In the genomic region with DNA sequence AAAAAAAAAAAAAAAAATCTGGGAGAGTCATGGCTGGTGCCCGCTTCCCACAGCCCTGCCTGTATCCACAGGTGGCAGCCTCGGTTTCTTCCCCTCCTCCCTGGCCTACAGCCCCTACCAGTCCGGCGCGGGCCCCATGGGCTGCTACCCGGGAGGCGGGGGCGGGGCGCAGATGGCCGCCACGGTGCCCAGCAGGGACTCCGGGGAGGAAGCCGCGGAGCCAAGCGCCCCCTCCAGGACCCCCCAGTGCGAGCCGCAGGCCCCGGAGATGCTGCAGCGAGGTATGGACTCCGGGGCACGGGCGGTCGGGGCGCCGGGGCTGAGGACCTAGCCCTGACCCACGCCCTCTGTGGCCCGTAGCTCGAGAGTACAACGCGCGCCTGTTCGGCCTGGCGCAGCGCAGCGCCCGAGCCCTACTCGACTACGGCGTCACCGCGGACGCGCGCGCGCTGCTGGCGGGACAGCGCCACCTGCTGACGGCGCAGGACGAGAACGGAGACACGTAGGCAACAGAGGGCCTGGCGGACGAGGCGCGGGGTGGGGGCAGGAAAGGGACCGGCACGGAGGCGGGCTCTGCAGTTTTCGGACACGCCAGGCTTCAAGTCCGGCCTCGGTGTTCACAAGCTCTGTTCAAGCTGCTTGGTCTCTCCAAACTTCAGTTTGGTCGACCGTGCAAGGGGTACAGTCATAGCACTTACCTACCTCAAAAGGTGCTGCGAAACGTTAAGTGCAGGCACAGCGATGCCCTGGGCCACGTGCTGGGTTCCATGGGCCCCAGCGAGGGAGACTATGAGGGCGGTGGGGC, we compare ENCODE assay signal across 1 cellular context.
A peak's percentile ranks its signal among the peaks of the same experiment; 100 is the strongest.
TF ChIP-seq lines count a peak whose summit lies in the region.

No MANE protein-coding gene starts in this region.

TF ChIP-seq in HepG2, 621 proteins besides CTCF, POLR2A, EP300 and RAD21 (continued from another document and continues in another):
- TF ChIP-seq, protein P1, sequence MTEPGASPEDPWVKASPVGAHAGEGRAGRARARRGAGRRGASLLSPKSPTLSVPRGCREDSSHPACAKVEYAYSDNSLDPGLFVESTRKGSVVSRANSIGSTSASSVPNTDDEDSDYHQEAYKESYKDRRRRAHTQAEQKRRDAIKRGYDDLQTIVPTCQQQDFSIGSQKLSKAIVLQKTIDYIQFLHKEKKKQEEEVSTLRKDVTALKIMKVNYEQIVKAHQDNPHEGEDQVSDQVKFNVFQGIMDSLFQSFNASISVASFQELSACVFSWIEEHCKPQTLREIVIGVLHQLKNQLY (CRISPR knock-in tag; IDR thresholded peaks at IDR 0.05): peak; percentile 58; the same call in 1 of the 2 replicates
- peak; percentile 58; the same call in 1 of the 2 replicates for TF ChIP-seq RNF2 (conservative IDR thresholded peaks at IDR 0.05; ENCODE audit: low read depth)
- TF ChIP-seq ZNF138 (CRISPR knock-in tag; IDR thresholded peaks at IDR 0.05; ENCODE audit: low read depth): peak; percentile 94
- TF ChIP-seq MYC (CRISPR knock-in tag; IDR thresholded peaks at IDR 0.05; ENCODE audit: borderline replicate concordance): peak; percentile 90
- TF ChIP-seq NFIC (IDR thresholded peaks at IDR 0.05; ENCODE audit: low read length): no peak
- TF ChIP-seq HOXD1 (CRISPR knock-in tag; IDR thresholded peaks at IDR 0.05): peak; percentile 78; the same call in 1 of the 2 replicates
- no peak for TF ChIP-seq MAFG (CRISPR knock-in tag; IDR thresholded peaks at IDR 0.05)
- TF ChIP-seq ZBTB20 (CRISPR knock-in tag; IDR thresholded peaks at IDR 0.05; ENCODE audit: borderline replicate concordance, low read depth): no peak
- peak; percentile 88; the same call in 1 of the 2 replicates for TF ChIP-seq ZNF616 (CRISPR knock-in tag; IDR thresholded peaks at IDR 0.05; ENCODE audit: low read depth)
- TF ChIP-seq ZNF225 (CRISPR knock-in tag; IDR thresholded peaks at IDR 0.05): no peak
- no peak for TF ChIP-seq IKZF4 (CRISPR knock-in tag; IDR thresholded peaks at IDR 0.05; ENCODE audit: borderline replicate concordance, low read depth, not compliant biosample characterization)
- 0 out of 2 replicates have a peak, but pooled peaks have one; percentile 57 for TF ChIP-seq PPARG (CRISPR knock-in tag; conservative IDR thresholded peaks at IDR 0.05)
- TF ChIP-seq TBP (CRISPR knock-in tag; IDR thresholded peaks at IDR 0.05): no peak
- peak; percentile 36; the same call in 1 of the 2 replicates for TF ChIP-seq ZNF709 (CRISPR knock-in tag; IDR thresholded peaks at IDR 0.05)
- TF ChIP-seq, protein P2, sequence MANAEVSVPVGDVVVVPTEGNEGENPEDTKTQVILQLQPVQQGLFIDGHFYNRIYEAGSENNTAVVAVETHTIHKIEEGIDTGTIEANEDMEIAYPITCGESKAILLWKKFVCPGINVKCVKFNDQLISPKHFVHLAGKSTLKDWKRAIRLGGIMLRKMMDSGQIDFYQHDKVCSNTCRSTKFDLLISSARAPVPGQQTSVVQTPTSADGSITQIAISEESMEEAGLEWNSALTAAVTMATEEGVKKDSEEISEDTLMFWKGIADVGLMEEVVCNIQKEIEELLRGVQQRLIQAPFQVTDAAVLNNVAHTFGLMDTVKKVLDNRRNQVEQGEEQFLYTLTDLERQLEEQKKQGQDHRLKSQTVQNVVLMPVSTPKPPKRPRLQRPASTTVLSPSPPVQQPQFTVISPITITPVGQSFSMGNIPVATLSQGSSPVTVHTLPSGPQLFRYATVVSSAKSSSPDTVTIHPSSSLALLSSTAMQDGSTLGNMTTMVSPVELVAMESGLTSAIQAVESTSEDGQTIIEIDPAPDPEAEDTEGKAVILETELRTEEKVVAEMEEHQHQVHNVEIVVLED (CRISPR knock-in tag; IDR thresholded peaks at IDR 0.05; ENCODE audit: borderline replicate concordance): peak; percentile 91
- TF ChIP-seq NCOA1 (CRISPR knock-in tag; IDR thresholded peaks at IDR 0.05): peak; percentile 76; the same call in 1 of the 2 replicates
- TF ChIP-seq CEBPB (IDR thresholded peaks at IDR 0.05; ENCODE audit: borderline replicate concordance, low read depth, low read length): no peak
- TF ChIP-seq HDAC2 (CRISPR knock-in tag; IDR thresholded peaks at IDR 0.05): peak; percentile 82
- TF ChIP-seq, protein P3, sequence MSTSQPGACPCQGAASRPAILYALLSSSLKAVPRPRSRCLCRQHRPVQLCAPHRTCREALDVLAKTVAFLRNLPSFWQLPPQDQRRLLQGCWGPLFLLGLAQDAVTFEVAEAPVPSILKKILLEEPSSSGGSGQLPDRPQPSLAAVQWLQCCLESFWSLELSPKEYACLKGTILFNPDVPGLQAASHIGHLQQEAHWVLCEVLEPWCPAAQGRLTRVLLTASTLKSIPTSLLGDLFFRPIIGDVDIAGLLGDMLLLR (CRISPR knock-in tag; IDR thresholded peaks at IDR 0.05): peak; percentile 94
- TF ChIP-seq, protein P4, sequence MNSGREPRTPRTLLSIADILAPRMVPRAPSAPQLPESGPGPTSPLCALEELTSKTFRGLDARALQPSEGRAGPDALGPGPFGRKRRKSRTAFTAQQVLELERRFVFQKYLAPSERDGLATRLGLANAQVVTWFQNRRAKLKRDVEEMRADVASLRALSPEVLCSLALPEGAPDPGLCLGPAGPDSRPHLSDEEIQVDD (CRISPR knock-in tag; IDR thresholded peaks at IDR 0.05; ENCODE audit: borderline replicate concordance): 0 out of 2 replicates have a peak, but pooled peaks have one; percentile 79
- TF ChIP-seq, protein P5, sequence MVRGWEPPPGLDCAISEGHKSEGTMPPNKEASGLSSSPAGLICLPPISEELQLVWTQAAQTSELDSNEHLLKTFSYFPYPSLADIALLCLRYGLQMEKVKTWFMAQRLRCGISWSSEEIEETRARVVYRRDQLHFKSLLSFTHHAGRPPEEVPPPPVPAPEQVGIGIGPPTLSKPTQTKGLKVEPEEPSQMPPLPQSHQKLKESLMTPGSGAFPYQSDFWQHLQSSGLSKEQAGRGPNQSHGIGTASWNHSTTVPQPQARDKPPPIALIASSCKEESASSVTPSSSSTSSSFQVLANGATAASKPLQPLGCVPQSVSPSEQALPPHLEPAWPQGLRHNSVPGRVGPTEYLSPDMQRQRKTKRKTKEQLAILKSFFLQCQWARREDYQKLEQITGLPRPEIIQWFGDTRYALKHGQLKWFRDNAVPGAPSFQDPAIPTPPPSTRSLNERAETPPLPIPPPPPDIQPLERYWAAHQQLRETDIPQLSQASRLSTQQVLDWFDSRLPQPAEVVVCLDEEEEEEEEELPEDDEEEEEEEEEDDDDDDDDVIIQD (CRISPR knock-in tag; IDR thresholded peaks at IDR 0.05; ENCODE audit: low read depth): no peak
- TF ChIP-seq ZNF773 (CRISPR knock-in tag; IDR thresholded peaks at IDR 0.05; ENCODE audit: borderline replicate concordance): no peak
- peak; percentile 30 for TF ChIP-seq PHF21A (CRISPR knock-in tag; IDR thresholded peaks at IDR 0.05)
- peak; percentile 85 for TF ChIP-seq GABPB1 (CRISPR knock-in tag; IDR thresholded peaks at IDR 0.05)
- no peak for TF ChIP-seq ZNF12 (CRISPR knock-in tag; IDR thresholded peaks at IDR 0.05)
- TF ChIP-seq ZNF766 (CRISPR knock-in tag; IDR thresholded peaks at IDR 0.05; ENCODE audit: borderline replicate concordance): no peak
- TF ChIP-seq, protein P6, sequence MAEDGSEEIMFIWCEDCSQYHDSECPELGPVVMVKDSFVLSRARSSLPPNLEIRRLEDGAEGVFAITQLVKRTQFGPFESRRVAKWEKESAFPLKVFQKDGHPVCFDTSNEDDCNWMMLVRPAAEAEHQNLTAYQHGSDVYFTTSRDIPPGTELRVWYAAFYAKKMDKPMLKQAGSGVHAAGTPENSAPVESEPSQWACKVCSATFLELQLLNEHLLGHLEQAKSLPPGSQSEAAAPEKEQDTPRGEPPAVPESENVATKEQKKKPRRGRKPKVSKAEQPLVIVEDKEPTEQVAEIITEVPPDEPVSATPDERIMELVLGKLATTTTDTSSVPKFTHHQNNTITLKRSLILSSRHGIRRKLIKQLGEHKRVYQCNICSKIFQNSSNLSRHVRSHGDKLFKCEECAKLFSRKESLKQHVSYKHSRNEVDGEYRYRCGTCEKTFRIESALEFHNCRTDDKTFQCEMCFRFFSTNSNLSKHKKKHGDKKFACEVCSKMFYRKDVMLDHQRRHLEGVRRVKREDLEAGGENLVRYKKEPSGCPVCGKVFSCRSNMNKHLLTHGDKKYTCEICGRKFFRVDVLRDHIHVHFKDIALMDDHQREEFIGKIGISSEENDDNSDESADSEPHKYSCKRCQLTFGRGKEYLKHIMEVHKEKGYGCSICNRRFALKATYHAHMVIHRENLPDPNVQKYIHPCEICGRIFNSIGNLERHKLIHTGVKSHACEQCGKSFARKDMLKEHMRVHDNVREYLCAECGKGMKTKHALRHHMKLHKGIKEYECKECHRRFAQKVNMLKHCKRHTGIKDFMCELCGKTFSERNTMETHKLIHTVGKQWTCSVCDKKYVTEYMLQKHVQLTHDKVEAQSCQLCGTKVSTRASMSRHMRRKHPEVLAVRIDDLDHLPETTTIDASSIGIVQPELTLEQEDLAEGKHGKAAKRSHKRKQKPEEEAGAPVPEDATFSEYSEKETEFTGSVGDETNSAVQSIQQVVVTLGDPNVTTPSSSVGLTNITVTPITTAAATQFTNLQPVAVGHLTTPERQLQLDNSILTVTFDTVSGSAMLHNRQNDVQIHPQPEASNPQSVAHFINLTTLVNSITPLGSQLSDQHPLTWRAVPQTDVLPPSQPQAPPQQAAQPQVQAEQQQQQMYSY (CRISPR knock-in tag; IDR thresholded peaks at IDR 0.05): no peak
- TF ChIP-seq PHF8 (CRISPR knock-in tag; IDR thresholded peaks at IDR 0.05): peak; percentile 76
- no peak for TF ChIP-seq POLR2AphosphoS2 (IDR thresholded peaks at IDR 0.05; ENCODE audit: low read depth, low read length)
- TF ChIP-seq SMAD9 (CRISPR knock-in tag; IDR thresholded peaks at IDR 0.05): peak; percentile 75; the same call in 1 of the 2 replicates
- TF ChIP-seq ZNF552 (CRISPR knock-in tag; IDR thresholded peaks at IDR 0.05; ENCODE audit: borderline replicate concordance): peak; percentile 75
- TF ChIP-seq HNRNPH1 (optimal IDR thresholded peaks at IDR 0.05; ENCODE audit: low read depth, low read length): no peak
- TF ChIP-seq ZNF326 (CRISPR knock-in tag; IDR thresholded peaks at IDR 0.05; ENCODE audit: borderline replicate concordance): no peak
- peak; percentile 51 for TF ChIP-seq U2AF1 (optimal IDR thresholded peaks at IDR 0.05; ENCODE audit: low read depth, low read length)
- TF ChIP-seq ZNF569 (CRISPR knock-in tag; IDR thresholded peaks at IDR 0.05; ENCODE audit: borderline replicate concordance): no peak
- TF ChIP-seq RBM22 (optimal IDR thresholded peaks at IDR 0.05; ENCODE audit: low read length): no peak
- TF ChIP-seq MYNN (CRISPR knock-in tag; IDR thresholded peaks at IDR 0.05; ENCODE audit: low read depth): peak; percentile 45; the same call in 1 of the 2 replicates
- TF ChIP-seq, protein P7, sequence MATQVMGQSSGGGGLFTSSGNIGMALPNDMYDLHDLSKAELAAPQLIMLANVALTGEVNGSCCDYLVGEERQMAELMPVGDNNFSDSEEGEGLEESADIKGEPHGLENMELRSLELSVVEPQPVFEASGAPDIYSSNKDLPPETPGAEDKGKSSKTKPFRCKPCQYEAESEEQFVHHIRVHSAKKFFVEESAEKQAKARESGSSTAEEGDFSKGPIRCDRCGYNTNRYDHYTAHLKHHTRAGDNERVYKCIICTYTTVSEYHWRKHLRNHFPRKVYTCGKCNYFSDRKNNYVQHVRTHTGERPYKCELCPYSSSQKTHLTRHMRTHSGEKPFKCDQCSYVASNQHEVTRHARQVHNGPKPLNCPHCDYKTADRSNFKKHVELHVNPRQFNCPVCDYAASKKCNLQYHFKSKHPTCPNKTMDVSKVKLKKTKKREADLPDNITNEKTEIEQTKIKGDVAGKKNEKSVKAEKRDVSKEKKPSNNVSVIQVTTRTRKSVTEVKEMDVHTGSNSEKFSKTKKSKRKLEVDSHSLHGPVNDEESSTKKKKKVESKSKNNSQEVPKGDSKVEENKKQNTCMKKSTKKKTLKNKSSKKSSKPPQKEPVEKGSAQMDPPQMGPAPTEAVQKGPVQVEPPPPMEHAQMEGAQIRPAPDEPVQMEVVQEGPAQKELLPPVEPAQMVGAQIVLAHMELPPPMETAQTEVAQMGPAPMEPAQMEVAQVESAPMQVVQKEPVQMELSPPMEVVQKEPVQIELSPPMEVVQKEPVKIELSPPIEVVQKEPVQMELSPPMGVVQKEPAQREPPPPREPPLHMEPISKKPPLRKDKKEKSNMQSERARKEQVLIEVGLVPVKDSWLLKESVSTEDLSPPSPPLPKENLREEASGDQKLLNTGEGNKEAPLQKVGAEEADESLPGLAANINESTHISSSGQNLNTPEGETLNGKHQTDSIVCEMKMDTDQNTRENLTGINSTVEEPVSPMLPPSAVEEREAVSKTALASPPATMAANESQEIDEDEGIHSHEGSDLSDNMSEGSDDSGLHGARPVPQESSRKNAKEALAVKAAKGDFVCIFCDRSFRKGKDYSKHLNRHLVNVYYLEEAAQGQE (IDR thresholded peaks at IDR 0.05; ENCODE audit: borderline replicate concordance in 1 of 2, low read depth in 1 of 2, low read length in 2 of 2): no peak; a peak in 1 of 4 replicates
- peak; percentile 68 for TF ChIP-seq TAF1 (CRISPR knock-in tag; IDR thresholded peaks at IDR 0.05)
- no peak for TF ChIP-seq ZNF282 (IDR thresholded peaks at IDR 0.05; ENCODE audit: partially characterized antibody)
- TF ChIP-seq CAMTA2 (CRISPR knock-in tag; IDR thresholded peaks at IDR 0.05; ENCODE audit: borderline replicate concordance): 0 out of 2 replicates have a peak, but pooled peaks have one; percentile 30
- no peak for TF ChIP-seq RAD51 (IDR thresholded peaks at IDR 0.05; ENCODE audit: borderline replicate concordance)
- TF ChIP-seq, protein P8, sequence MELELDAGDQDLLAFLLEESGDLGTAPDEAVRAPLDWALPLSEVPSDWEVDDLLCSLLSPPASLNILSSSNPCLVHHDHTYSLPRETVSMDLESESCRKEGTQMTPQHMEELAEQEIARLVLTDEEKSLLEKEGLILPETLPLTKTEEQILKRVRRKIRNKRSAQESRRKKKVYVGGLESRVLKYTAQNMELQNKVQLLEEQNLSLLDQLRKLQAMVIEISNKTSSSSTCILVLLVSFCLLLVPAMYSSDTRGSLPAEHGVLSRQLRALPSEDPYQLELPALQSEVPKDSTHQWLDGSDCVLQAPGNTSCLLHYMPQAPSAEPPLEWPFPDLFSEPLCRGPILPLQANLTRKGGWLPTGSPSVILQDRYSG (CRISPR knock-in tag; IDR thresholded peaks at IDR 0.05): no peak
- no peak for TF ChIP-seq FOXA1 (IDR thresholded peaks at IDR 0.05)
- TF ChIP-seq FOXA1 (CRISPR knock-in tag; IDR thresholded peaks at IDR 0.05): peak; percentile 61
- TF ChIP-seq KDM4B (CRISPR knock-in tag; IDR thresholded peaks at IDR 0.05): peak; percentile 16; the same call in 1 of the 2 replicates
- peak; percentile 86 for TF ChIP-seq CBFB (CRISPR knock-in tag; IDR thresholded peaks at IDR 0.05)
- TF ChIP-seq HDAC1 (CRISPR knock-in tag; IDR thresholded peaks at IDR 0.05): peak; percentile 93
- TF ChIP-seq, protein P9, sequence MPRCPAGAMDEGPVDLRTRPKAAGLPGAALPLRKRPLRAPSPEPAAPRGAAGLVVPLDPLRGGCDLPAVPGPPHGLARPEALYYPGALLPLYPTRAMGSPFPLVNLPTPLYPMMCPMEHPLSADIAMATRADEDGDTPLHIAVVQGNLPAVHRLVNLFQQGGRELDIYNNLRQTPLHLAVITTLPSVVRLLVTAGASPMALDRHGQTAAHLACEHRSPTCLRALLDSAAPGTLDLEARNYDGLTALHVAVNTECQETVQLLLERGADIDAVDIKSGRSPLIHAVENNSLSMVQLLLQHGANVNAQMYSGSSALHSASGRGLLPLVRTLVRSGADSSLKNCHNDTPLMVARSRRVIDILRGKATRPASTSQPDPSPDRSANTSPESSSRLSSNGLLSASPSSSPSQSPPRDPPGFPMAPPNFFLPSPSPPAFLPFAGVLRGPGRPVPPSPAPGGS (CRISPR knock-in tag; IDR thresholded peaks at IDR 0.05): peak; percentile 64; the same call in 1 of the 2 replicates
